Comparison of ENCODE assay signal across 21 cellular contexts in the genomic region with DNA sequence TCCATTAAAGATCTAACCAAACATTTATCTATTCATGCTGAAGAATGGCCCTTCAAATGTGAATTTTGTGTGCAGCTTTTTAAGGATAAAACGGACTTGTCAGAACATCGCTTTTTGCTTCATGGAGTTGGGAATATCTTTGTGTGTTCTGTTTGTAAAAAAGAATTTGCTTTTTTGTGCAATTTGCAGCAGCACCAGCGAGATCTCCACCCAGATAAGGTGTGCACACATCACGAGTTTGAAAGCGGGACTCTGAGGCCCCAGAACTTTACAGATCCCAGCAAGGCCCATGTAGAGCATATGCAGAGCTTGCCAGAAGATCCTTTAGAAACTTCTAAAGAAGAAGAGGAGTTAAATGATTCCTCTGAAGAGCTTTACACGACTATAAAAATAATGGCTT.
DNase-seq lines count a peak whose midpoint lies in the region; ATAC-seq and TF ChIP-seq lines count a peak whose summit lies in the region.
"Had no signal": no experiment of that assay in that cellular context is flagged by ENCODE, and none has a peak within 500 bp of the region (broad histone marks: within the 10 kb centered on the region; RNA-seq: fewer than 3 reads in every experiment).

No MANE protein-coding gene starts in this region.

- TF ChIP-seq CTCF in endodermal cell (conservative IDR thresholded peaks at IDR 0.05) = no peak

- H3K27ac Mint-ChIP-seq in activated naive CD4-positive, alpha-beta T cell treated with anti-CD3 and anti-CD28 coated beads, Interleukin-2, amount 10 ng/mL, durations not matched to agents 7 days and 5 days = peak overlapping the region; percentile 69
- H3K27ac Mint-ChIP-seq in activated CD4-positive, alpha-beta memory T cell treated with anti-CD3 and anti-CD28 coated beads, Interleukin-2, amount 10 ng/mL, durations not matched to agents 7 days and 5 days = peak overlapping the region; percentile 28
- H3K27ac Mint-ChIP-seq in effector memory CD8-positive, alpha-beta T cell = peak overlapping the region; percentile 15 to 79
- peak overlapping the region; percentile 31 for H3K27ac Mint-ChIP-seq in stimulated activated memory B cell treated with anti-CD40 and anti-IgM and Interleukin-4, amounts not matched to agents 10 μg/mL and 1 μg/mL and 100 μg/mL, for 72 hours
- H3K27ac Mint-ChIP-seq in endodermal cell = no peak overlapping the region

- peaks cover 52% of the 10 kb centered on the region for H3K36me3 ChIP-seq in endodermal cell (ENCODE audit: control insufficient read depth, insufficient read depth, low read length)
- H3K36me3 ChIP-seq: ovary had no signal

- H3K4me3 ChIP-seq in endodermal cell (ENCODE audit: low read length) = no peak overlapping the region
- H3K4me3 ChIP-seq: breast epithelium, lower lobe of right lung, ovary had no signal

- H3K36me3 Mint-ChIP-seq in activated naive CD4-positive, alpha-beta T cell treated with anti-CD3 and anti-CD28 coated beads, Interleukin-2, amount 10 ng/mL, durations not matched to agents 7 days and 5 days = peaks cover 59% of the 10 kb centered on the region
- peaks cover 71% of the 10 kb centered on the region for H3K36me3 Mint-ChIP-seq in activated CD4-positive, alpha-beta memory T cell treated with anti-CD3 and anti-CD28 coated beads, Interleukin-2, amount 10 ng/mL, durations not matched to agents 7 days and 5 days (ENCODE audit: low read depth)
- peaks cover 7% of the 10 kb centered on the region for H3K36me3 Mint-ChIP-seq in effector memory CD8-positive, alpha-beta T cell (ENCODE audit: insufficient read depth)
- peaks cover 70% of the 10 kb centered on the region for H3K36me3 Mint-ChIP-seq in stimulated activated memory B cell treated with anti-CD40 and anti-IgM and Interleukin-4, amounts not matched to agents 10 μg/mL and 1 μg/mL and 100 μg/mL, for 72 hours
- H3K36me3 Mint-ChIP-seq in endodermal cell (ENCODE audit: low read depth) = peaks cover 54% of the 10 kb centered on the region

- POLR2A ChIA-PET in activated CD4-positive, alpha-beta memory T cell treated with anti-CD3 and anti-CD28 coated beads, Interleukin-2, amount 10 ng/mL, durations not matched to agents 7 days and 5 days (lab: Charles Lee) = no interaction called here

- H3K27ac ChIP-seq in endodermal cell (ENCODE audit: low read depth, low read length) = no peak overlapping the region
- H3K27ac ChIP-seq: C4-2B, epithelial cell of prostate, lower lobe of right lung had no signal

- peaks cover 18% of the 10 kb centered on the region for H3K4me1 Mint-ChIP-seq in activated naive CD4-positive, alpha-beta T cell treated with anti-CD3 and anti-CD28 coated beads, Interleukin-2, amount 10 ng/mL, durations not matched to agents 7 days and 5 days
- peaks cover 25% of the 10 kb centered on the region for H3K4me1 Mint-ChIP-seq in activated CD4-positive, alpha-beta memory T cell treated with anti-CD3 and anti-CD28 coated beads, Interleukin-2, amount 10 ng/mL, durations not matched to agents 7 days and 5 days
- peaks cover 25 to 50% of the 10 kb centered on the region in 2 donors for H3K4me1 Mint-ChIP-seq in effector memory CD8-positive, alpha-beta T cell (ENCODE audit: low read depth in 2 of 2)
- peaks cover 45% of the 10 kb centered on the region for H3K4me1 Mint-ChIP-seq in stimulated activated memory B cell treated with anti-CD40 and anti-IgM and Interleukin-4, amounts not matched to agents 10 μg/mL and 1 μg/mL and 100 μg/mL, for 72 hours
- peaks cover 41% of the 10 kb centered on the region for H3K4me1 Mint-ChIP-seq in endodermal cell

- no peak for ATAC-seq in effector memory CD8-positive, alpha-beta T cell (replicated peaks)
- ATAC-seq in stimulated activated memory B cell treated with anti-CD40 and anti-IgM and Interleukin-4, amounts not matched to agents 10 μg/mL and 1 μg/mL and 100 μg/mL, for 72 hours = no peak
- ATAC-seq in GM18505 (IDR thresholded peaks at IDR 0.05; ENCODE audit: unreplicated experiment) = no peak

- H3K4me1 ChIP-seq in endodermal cell (ENCODE audit: control insufficient read depth, insufficient read depth, low read length) = peaks cover 3% of the 10 kb centered on the region

- H3K27me3 Mint-ChIP-seq in activated naive CD4-positive, alpha-beta T cell treated with anti-CD3 and anti-CD28 coated beads, Interleukin-2, amount 10 ng/mL, durations not matched to agents 7 days and 5 days = no peaks in the 10 kb centered on the region
- no peaks in the 10 kb centered on the region for H3K27me3 Mint-ChIP-seq in activated CD4-positive, alpha-beta memory T cell treated with anti-CD3 and anti-CD28 coated beads, Interleukin-2, amount 10 ng/mL, durations not matched to agents 7 days and 5 days
- H3K27me3 Mint-ChIP-seq in effector memory CD8-positive, alpha-beta T cell = no peaks in the 10 kb centered on the region
- no peaks in the 10 kb centered on the region for H3K27me3 Mint-ChIP-seq in stimulated activated memory B cell treated with anti-CD40 and anti-IgM and Interleukin-4, amounts not matched to agents 10 μg/mL and 1 μg/mL and 100 μg/mL, for 72 hours
- H3K27me3 Mint-ChIP-seq in endodermal cell (ENCODE audit: insufficient read depth) = no peaks in the 10 kb centered on the region

- no peak for TF ChIP-seq POLR2A in GM18505 (IDR thresholded peaks at IDR 0.05; ENCODE audit: borderline replicate concordance, extremely low read depth, insufficient read depth, insufficient read length)

- no peaks in the 10 kb centered on the region for H3K9me3 ChIP-seq in endodermal cell (ENCODE audit: control insufficient read depth, low read length)
- H3K9me3 ChIP-seq: breast epithelium, lower lobe of right lung, ovary, thoracic aorta had no signal

- CTCF ChIA-PET in activated naive CD4-positive, alpha-beta T cell treated with anti-CD3 and anti-CD28 coated beads, Interleukin-2, amount 10 ng/mL, durations not matched to agents 7 days and 5 days (lab: Charles Lee) = no interaction called here
- CTCF ChIA-PET in activated CD4-positive, alpha-beta memory T cell treated with anti-CD3 and anti-CD28 coated beads, Interleukin-2, amount 10 ng/mL, durations not matched to agents 7 days and 5 days (lab: Charles Lee) = no interaction called here

- no peak for DNase-seq in activated naive CD4-positive, alpha-beta T cell treated with anti-CD3 and anti-CD28 coated beads, Interleukin-2, amount 10 ng/mL, durations not matched to agents 7 days and 5 days
- no peak for DNase-seq in activated naive CD4-positive, alpha-beta T cell treated with Interleukin-2 at 50 U/mL for 16 hours
- no peak for DNase-seq in activated CD4-positive, alpha-beta memory T cell treated with anti-CD3 and anti-CD28 coated beads, Interleukin-2, amount 10 ng/mL, durations not matched to agents 7 days and 5 days
- DNase-seq in effector memory CD8-positive, alpha-beta T cell = no peak
- DNase-seq in NCI-H1417 treated with DMSO at 0.1 percent for 48 hours (lab: John Stamatoyannopoulos, UW) (no peak), endodermal cell (no peak)
- DNase-seq: activated CD8-positive, alpha-beta memory T cell treated with anti-CD3 and anti-CD28 coated beads, Interleukin-2, amount 50 U/mL, for 4 hours; dermis blood vessel endothelial cell; foreskin melanocyte; kidney; lower lobe of right lung; NCI-H1417; NCI-H526 treated with DMSO at 0.1 percent for 48 hours; ovary; right cardiac atrium had no signal

- no peak overlapping the region for H3K4me3 Mint-ChIP-seq in activated naive CD4-positive, alpha-beta T cell treated with anti-CD3 and anti-CD28 coated beads, Interleukin-2, amount 10 ng/mL, durations not matched to agents 7 days and 5 days
- no peak overlapping the region for H3K4me3 Mint-ChIP-seq in activated CD4-positive, alpha-beta memory T cell treated with anti-CD3 and anti-CD28 coated beads, Interleukin-2, amount 10 ng/mL, durations not matched to agents 7 days and 5 days
- no peak overlapping the region for H3K4me3 Mint-ChIP-seq in effector memory CD8-positive, alpha-beta T cell
- H3K4me3 Mint-ChIP-seq in stimulated activated memory B cell treated with anti-CD40 and anti-IgM and Interleukin-4, amounts not matched to agents 10 μg/mL and 1 μg/mL and 100 μg/mL, for 72 hours = no peak overlapping the region
- H3K4me3 Mint-ChIP-seq in endodermal cell = no peak overlapping the region

- H3K27me3 ChIP-seq in endodermal cell (ENCODE audit: control insufficient read depth, insufficient read depth, low read length, poor library complexity, severe bottlenecking) = no peaks in the 10 kb centered on the region
- H3K27me3 ChIP-seq: breast epithelium, ovary had no signal

- no peak overlapping the region for H3K9ac ChIP-seq in endodermal cell (ENCODE audit: extremely low read depth, low read length, poor library complexity, severe bottlenecking)

- WGBS in endodermal cell (ENCODE audit: insufficient coverage in 1 of 2, insufficient read length in 1 of 2), 2 experiments = 91 to 95% methylated on average over 5 to 6 of the region's 6 CpGs

- no peaks in the 10 kb centered on the region for H3K9me3 Mint-ChIP-seq in activated naive CD4-positive, alpha-beta T cell treated with anti-CD3 and anti-CD28 coated beads, Interleukin-2, amount 10 ng/mL, durations not matched to agents 7 days and 5 days
- no peaks in the 10 kb centered on the region for H3K9me3 Mint-ChIP-seq in activated CD4-positive, alpha-beta memory T cell treated with anti-CD3 and anti-CD28 coated beads, Interleukin-2, amount 10 ng/mL, durations not matched to agents 7 days and 5 days
- H3K9me3 Mint-ChIP-seq in effector memory CD8-positive, alpha-beta T cell = no peaks in the 10 kb centered on the region
- H3K9me3 Mint-ChIP-seq in stimulated activated memory B cell treated with anti-CD40 and anti-IgM and Interleukin-4, amounts not matched to agents 10 μg/mL and 1 μg/mL and 100 μg/mL, for 72 hours = no peaks in the 10 kb centered on the region
- no peaks in the 10 kb centered on the region for H3K9me3 Mint-ChIP-seq in endodermal cell
